2 cellular contexts compared by ENCODE assay signal in the genomic region with DNA sequence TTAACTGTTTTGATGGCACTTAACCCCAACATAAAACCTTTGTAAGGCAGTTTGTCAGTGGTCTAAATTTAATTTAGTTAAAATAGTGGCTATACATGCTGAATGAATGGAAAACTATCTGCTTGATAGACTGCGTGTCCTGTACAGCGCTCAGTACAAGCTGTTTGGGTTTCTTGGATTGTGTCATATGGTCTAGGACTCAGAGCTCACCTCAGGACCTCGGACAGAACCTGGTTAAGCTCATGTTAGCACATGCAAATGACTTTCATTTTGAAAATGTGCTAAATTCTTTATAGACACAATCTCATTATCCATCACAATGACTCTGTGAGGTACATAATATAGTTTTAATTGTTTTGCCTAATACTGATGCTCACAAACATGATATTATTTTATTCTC.
TF ChIP-seq lines count a peak whose summit lies in the region.

No MANE protein-coding gene starts in this region.

TF ChIP-seq in SK-N-SH, 30 proteins besides CTCF, POLR2A, EP300 and RAD21 (continued from another document):
- TF ChIP-seq, protein P1, sequence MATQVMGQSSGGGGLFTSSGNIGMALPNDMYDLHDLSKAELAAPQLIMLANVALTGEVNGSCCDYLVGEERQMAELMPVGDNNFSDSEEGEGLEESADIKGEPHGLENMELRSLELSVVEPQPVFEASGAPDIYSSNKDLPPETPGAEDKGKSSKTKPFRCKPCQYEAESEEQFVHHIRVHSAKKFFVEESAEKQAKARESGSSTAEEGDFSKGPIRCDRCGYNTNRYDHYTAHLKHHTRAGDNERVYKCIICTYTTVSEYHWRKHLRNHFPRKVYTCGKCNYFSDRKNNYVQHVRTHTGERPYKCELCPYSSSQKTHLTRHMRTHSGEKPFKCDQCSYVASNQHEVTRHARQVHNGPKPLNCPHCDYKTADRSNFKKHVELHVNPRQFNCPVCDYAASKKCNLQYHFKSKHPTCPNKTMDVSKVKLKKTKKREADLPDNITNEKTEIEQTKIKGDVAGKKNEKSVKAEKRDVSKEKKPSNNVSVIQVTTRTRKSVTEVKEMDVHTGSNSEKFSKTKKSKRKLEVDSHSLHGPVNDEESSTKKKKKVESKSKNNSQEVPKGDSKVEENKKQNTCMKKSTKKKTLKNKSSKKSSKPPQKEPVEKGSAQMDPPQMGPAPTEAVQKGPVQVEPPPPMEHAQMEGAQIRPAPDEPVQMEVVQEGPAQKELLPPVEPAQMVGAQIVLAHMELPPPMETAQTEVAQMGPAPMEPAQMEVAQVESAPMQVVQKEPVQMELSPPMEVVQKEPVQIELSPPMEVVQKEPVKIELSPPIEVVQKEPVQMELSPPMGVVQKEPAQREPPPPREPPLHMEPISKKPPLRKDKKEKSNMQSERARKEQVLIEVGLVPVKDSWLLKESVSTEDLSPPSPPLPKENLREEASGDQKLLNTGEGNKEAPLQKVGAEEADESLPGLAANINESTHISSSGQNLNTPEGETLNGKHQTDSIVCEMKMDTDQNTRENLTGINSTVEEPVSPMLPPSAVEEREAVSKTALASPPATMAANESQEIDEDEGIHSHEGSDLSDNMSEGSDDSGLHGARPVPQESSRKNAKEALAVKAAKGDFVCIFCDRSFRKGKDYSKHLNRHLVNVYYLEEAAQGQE (IDR thresholded peaks at IDR 0.05; ENCODE audit: low read depth, low read length), result peak; percentile 86
- TF ChIP-seq MEF2A (IDR thresholded peaks at IDR 0.05; ENCODE audit: borderline replicate concordance, low read depth), result no peak

TF ChIP-seq in SK-N-SH treated with all-trans-retinoic acid at 6 μM for 48 hours, 23 proteins besides CTCF, POLR2A, EP300 and RAD21 (continued from another document):
- no peak for TF ChIP-seq OSR1 (CRISPR knock-in tag; IDR thresholded peaks at IDR 0.05)
- TF ChIP-seq TOX (CRISPR knock-in tag; IDR thresholded peaks at IDR 0.05; ENCODE audit: borderline replicate concordance), result no peak
- TF ChIP-seq ISL1 (CRISPR knock-in tag; IDR thresholded peaks at IDR 0.05), result no peak
- TF ChIP-seq, protein P2, sequence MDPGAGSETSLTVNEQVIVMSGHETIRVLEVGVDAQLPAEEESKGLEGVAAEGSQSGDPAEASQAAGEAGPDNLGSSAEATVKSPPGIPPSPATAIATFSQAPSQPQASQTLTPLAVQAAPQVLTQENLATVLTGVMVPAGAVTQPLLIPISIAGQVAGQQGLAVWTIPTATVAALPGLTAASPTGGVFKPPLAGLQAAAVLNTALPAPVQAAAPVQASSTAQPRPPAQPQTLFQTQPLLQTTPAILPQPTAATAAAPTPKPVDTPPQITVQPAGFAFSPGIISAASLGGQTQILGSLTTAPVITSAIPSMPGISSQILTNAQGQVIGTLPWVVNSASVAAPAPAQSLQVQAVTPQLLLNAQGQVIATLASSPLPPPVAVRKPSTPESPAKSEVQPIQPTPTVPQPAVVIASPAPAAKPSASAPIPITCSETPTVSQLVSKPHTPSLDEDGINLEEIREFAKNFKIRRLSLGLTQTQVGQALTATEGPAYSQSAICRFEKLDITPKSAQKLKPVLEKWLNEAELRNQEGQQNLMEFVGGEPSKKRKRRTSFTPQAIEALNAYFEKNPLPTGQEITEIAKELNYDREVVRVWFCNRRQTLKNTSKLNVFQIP (CRISPR knock-in tag; IDR thresholded peaks at IDR 0.05; ENCODE audit: borderline replicate concordance, low read depth), result no peak
- no peak for TF ChIP-seq ARNTL (CRISPR knock-in tag; IDR thresholded peaks at IDR 0.05; ENCODE audit: borderline replicate concordance, low read depth)
- no peak for TF ChIP-seq CSDC2 (CRISPR knock-in tag; IDR thresholded peaks at IDR 0.05)
- TF ChIP-seq, protein P3, sequence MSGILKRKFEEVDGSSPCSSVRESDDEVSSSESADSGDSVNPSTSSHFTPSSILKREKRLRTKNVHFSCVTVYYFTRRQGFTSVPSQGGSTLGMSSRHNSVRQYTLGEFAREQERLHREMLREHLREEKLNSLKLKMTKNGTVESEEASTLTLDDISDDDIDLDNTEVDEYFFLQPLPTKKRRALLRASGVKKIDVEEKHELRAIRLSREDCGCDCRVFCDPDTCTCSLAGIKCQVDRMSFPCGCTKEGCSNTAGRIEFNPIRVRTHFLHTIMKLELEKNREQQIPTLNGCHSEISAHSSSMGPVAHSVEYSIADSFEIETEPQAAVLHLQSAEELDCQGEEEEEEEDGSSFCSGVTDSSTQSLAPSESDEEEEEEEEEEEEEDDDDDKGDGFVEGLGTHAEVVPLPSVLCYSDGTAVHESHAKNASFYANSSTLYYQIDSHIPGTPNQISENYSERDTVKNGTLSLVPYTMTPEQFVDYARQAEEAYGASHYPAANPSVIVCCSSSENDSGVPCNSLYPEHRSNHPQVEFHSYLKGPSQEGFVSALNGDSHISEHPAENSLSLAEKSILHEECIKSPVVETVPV (CRISPR knock-in tag; IDR thresholded peaks at IDR 0.05), result no peak
- TF ChIP-seq ZFP3 (CRISPR knock-in tag; IDR thresholded peaks at IDR 0.05), result no peak
- TF ChIP-seq, protein P4, sequence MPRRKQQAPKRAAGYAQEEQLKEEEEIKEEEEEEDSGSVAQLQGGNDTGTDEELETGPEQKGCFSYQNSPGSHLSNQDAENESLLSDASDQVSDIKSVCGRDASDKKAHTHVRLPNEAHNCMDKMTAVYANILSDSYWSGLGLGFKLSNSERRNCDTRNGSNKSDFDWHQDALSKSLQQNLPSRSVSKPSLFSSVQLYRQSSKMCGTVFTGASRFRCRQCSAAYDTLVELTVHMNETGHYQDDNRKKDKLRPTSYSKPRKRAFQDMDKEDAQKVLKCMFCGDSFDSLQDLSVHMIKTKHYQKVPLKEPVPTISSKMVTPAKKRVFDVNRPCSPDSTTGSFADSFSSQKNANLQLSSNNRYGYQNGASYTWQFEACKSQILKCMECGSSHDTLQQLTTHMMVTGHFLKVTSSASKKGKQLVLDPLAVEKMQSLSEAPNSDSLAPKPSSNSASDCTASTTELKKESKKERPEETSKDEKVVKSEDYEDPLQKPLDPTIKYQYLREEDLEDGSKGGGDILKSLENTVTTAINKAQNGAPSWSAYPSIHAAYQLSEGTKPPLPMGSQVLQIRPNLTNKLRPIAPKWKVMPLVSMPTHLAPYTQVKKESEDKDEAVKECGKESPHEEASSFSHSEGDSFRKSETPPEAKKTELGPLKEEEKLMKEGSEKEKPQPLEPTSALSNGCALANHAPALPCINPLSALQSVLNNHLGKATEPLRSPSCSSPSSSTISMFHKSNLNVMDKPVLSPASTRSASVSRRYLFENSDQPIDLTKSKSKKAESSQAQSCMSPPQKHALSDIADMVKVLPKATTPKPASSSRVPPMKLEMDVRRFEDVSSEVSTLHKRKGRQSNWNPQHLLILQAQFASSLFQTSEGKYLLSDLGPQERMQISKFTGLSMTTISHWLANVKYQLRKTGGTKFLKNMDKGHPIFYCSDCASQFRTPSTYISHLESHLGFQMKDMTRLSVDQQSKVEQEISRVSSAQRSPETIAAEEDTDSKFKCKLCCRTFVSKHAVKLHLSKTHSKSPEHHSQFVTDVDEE (CRISPR knock-in tag; IDR thresholded peaks at IDR 0.05), result no peak
- TF ChIP-seq GLIS3 (CRISPR knock-in tag; IDR thresholded peaks at IDR 0.05), result no peak
- no peak for TF ChIP-seq BACH2 (CRISPR knock-in tag; IDR thresholded peaks at IDR 0.05; ENCODE audit: borderline replicate concordance)
- no peak for TF ChIP-seq ZNF8 (CRISPR knock-in tag; IDR thresholded peaks at IDR 0.05)
- TF ChIP-seq ZFP30 (CRISPR knock-in tag; IDR thresholded peaks at IDR 0.05), result no peak
- no peak for TF ChIP-seq ZNF565 (CRISPR knock-in tag; conservative IDR thresholded peaks at IDR 0.05; ENCODE audit: low read depth)
- TF ChIP-seq ZC3H10 (CRISPR knock-in tag; IDR thresholded peaks at IDR 0.05), result no peak
- no peak for TF ChIP-seq SNAI2 (CRISPR knock-in tag; IDR thresholded peaks at IDR 0.05)
